8 cellular contexts compared by ENCODE assay signal in the genomic region with DNA sequence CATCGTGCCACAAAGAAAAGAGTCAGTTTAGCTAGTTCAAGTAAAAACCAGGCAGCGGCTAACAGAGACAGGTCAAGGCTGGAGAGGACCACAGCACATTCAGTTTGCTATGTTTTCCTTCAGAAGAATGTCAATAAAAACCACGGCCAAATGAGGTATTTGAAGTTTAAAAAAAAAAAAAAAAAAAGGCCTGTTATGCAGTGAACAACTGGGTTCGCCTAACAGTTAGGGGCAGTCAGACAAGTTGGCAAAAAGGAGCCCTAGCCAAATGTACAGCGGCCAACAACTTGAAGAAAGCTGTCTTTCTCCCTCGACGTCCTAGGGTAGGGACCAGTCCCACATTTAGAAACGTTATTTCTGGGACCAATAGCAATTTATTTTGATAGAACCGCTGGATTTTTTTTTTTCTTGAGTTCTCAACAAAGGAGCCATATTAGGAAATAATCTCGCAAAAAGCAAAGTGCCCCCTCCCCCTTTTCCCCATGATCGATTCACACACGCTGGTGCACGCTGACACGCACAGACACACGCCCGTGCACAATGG.
DNase-seq lines count a peak whose midpoint lies in the region; ATAC-seq, FAIRE-seq and TF ChIP-seq lines count a peak whose summit lies in the region.

No MANE protein-coding gene starts in this region.

- H3K9me3 ChIP-seq in adrenal gland (replicated peaks in 1 of 3): no peaks in the 10 kb centered on the region
- no peaks in the 10 kb centered on the region for H3K9me3 ChIP-seq in keratinocyte (ENCODE audit: control insufficient read depth, low read depth, low read length)

- WGBS in adrenal gland, 4 donors: 2 to 9% (median 8%) methylated on average over 16 of the region's 16 CpGs

- H3K9me3 Mint-ChIP-seq in stimulated activated memory B cell treated with anti-CD40 and anti-IgM and Interleukin-4, amounts not matched to agents 10 μg/mL and 1 μg/mL and 100 μg/mL, for 72 hours: no peaks in the 10 kb centered on the region

- H3K4me2 ChIP-seq in keratinocyte (ENCODE audit: control insufficient read depth, extremely low read depth, insufficient read depth, low read depth, low read length): peak overlapping the region; percentile 95

- peaks cover 17 to 19% of the 10 kb centered on the region in 2 donors for H3K4me1 ChIP-seq in adrenal gland (replicated peaks in 1 of 2)
- peaks cover 18% of the 10 kb centered on the region for H3K4me1 ChIP-seq in keratinocyte (ENCODE audit: control insufficient read depth, extremely low read depth, insufficient read depth, low read length)

- dilution Hi-C loops in keratinocyte (cut with MboI; ENCODE audit: extremely low pct_ligation_motif_present, low sequenced_read_pairs): no loop called here

- no peaks in the 10 kb centered on the region for H4K20me1 ChIP-seq in keratinocyte (ENCODE audit: control insufficient read depth, extremely low read depth, insufficient read depth, low read length)

- H3K27ac ChIP-seq in adrenal gland (peak overlapping the region; percentile 9 to 84 (median 59)), keratinocyte (ENCODE audit: control insufficient read depth, insufficient read depth, low read length) (no peak overlapping the region)

- TF ChIP-seq CTCF in HFF-Myc (IDR thresholded peaks at IDR 0.05; ENCODE audit: low read depth, low read length, missing control alignments): no peak
- no peak for TF ChIP-seq CTCF in adrenal gland (IDR thresholded peaks at IDR 0.05)
- no peak for TF ChIP-seq CTCF in keratinocyte (optimal IDR thresholded peaks at IDR 0.05 in 1 of 3, IDR thresholded peaks at IDR 0.05 in 1 of 3, conservative IDR thresholded peaks at IDR 0.05 in 1 of 3; ENCODE audit: extremely low read depth in 1 of 3, insufficient read depth in 2 of 3, low read length in 3 of 3)

- ATAC-seq in stimulated activated memory B cell treated with anti-CD40 and anti-IgM and Interleukin-4, amounts not matched to agents 10 μg/mL and 1 μg/mL and 100 μg/mL, for 72 hours: no peak
- no peak for ATAC-seq in HG03521 (IDR thresholded peaks at IDR 0.05; ENCODE audit: unreplicated experiment)

- H3K4me3 ChIP-seq in HFF-Myc (replicated peaks; ENCODE audit: low read depth, low read length): peak overlapping the region; percentile 52
- peak overlapping the region in 2 of 4 donors; percentile 51 to 71 for H3K4me3 ChIP-seq in adrenal gland
- H3K4me3 ChIP-seq in keratinocyte (ENCODE audit: control insufficient read depth in 2 of 3, extremely low read depth in 1 of 3, insufficient read depth in 2 of 3, low read depth in 1 of 3, low read length in 3 of 3): peak overlapping the region; percentile 49 to 83 (median 80)

- no peaks in the 10 kb centered on the region for H3K36me3 Mint-ChIP-seq in stimulated activated memory B cell treated with anti-CD40 and anti-IgM and Interleukin-4, amounts not matched to agents 10 μg/mL and 1 μg/mL and 100 μg/mL, for 72 hours

- TF ChIP-seq POLR2A in adrenal gland (IDR thresholded peaks at IDR 0.05): no peak

- no peak for FAIRE-seq in keratinocyte (lab: Jason Lieb, UNC)

- H3K36me3 ChIP-seq in adrenal gland (replicated peaks in 1 of 2) (no peaks in the 10 kb centered on the region), keratinocyte (ENCODE audit: control insufficient read depth in 2 of 2, extremely low read depth in 1 of 2, insufficient read depth in 2 of 2, low read length in 2 of 2) (no peaks in the 10 kb centered on the region)

- H3K79me2 ChIP-seq in keratinocyte (ENCODE audit: control insufficient read depth, insufficient read depth, low read length): no peaks in the 10 kb centered on the region

- H3K4me3 Mint-ChIP-seq in stimulated activated memory B cell treated with anti-CD40 and anti-IgM and Interleukin-4, amounts not matched to agents 10 μg/mL and 1 μg/mL and 100 μg/mL, for 72 hours: peak overlapping the region; percentile 35

- no peaks in the 10 kb centered on the region for H3K27me3 ChIP-seq in adrenal gland
- H3K27me3 ChIP-seq in keratinocyte (ENCODE audit: control insufficient read depth, extremely low read depth, insufficient read depth, low read length): no peaks in the 10 kb centered on the region

- H3K27ac Mint-ChIP-seq in stimulated activated memory B cell treated with anti-CD40 and anti-IgM and Interleukin-4, amounts not matched to agents 10 μg/mL and 1 μg/mL and 100 μg/mL, for 72 hours: no peak overlapping the region

- H3K4me1 Mint-ChIP-seq in stimulated activated memory B cell treated with anti-CD40 and anti-IgM and Interleukin-4, amounts not matched to agents 10 μg/mL and 1 μg/mL and 100 μg/mL, for 72 hours: peaks cover 17% of the 10 kb centered on the region

- DNase-seq in HFF-Myc (ENCODE audit: extremely low read depth, low read depth) (no peak), adrenal gland (peak in 3 of 7 donors; percentile 5 to 22 (median 13)), keratinocyte (ENCODE audit: low read depth, low spot score) (no peak), cerebellum (ENCODE audit: low spot score) (no peak)
- no peak for DNase-seq in activated CD4-positive, CD25-positive, alpha-beta regulatory T cell treated with anti-CD3 and anti-CD28 coated beads, Interleukin-2, amount 50 U/mL, for 72 hours
- DNase-seq in effector CD4-positive, alpha-beta T cell: no peak

- H2AFZ ChIP-seq in keratinocyte (ENCODE audit: control insufficient read depth, low read length): peak overlapping the region; percentile 88

- peaks cover 35% of the 10 kb centered on the region for H3K27me3 Mint-ChIP-seq in stimulated activated memory B cell treated with anti-CD40 and anti-IgM and Interleukin-4, amounts not matched to agents 10 μg/mL and 1 μg/mL and 100 μg/mL, for 72 hours

- H3K9ac ChIP-seq in keratinocyte (ENCODE audit: control insufficient read depth, extremely low read depth, insufficient read depth, low read length): peak overlapping the region; percentile 72

- intact Hi-C loops in adrenal gland (cut with DNase I): loop anchor here in 1 of 2 donors (10.0 kb wide), 1 partner anchor 387 kb away; no protein-coding TSS in a partner anchor

- H3K9me1 ChIP-seq in keratinocyte (ENCODE audit: control insufficient read depth, extremely low read depth, insufficient read depth, low read length): no peaks in the 10 kb centered on the region
